In the genomic region with DNA sequence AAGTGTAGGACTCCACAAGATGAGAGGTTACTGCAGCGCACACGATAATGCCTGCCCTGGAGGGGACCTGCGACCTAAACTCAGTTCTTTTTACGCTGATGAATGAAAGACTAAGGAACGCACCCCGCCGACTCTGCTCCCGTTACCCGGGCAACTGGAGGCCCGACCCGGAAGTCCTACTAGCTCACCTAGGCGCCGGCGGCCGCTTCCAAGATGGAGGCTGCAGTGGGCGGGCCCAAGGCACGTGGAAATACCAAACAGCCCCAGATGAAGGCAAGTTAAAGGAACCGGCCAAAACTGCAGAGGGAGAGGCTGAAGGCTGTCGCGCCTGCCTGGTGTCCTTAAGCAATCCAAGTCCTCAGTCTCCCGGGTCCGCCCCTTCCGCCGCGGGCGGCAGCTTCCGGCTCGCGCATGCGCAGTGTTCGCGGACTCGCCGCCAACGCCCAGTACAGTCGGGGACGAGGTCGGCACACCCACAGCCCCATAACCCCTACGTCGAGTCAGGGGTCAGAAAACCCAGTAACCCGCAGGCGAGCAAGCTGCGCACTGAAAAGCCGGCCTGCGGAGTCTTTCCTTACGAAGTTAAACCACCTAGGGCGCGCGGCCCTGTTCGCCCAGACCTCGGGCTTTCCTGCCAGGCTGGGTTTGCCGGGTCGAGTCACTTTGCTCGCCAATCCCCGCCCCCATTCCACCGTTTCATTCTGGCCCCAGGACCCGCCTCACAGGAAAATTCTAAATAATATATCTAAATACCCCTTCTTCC, we compare ENCODE assay signal across 8 cellular contexts. TPM values are rescaled to one million over a fixed set of nuclear protein-coding genes. Genes with fewer than 3 reads are reported as not detected.
DNase-seq lines count a peak whose midpoint lies in the region; TF ChIP-seq lines count a peak whose summit lies in the region.

A gene with protein sequence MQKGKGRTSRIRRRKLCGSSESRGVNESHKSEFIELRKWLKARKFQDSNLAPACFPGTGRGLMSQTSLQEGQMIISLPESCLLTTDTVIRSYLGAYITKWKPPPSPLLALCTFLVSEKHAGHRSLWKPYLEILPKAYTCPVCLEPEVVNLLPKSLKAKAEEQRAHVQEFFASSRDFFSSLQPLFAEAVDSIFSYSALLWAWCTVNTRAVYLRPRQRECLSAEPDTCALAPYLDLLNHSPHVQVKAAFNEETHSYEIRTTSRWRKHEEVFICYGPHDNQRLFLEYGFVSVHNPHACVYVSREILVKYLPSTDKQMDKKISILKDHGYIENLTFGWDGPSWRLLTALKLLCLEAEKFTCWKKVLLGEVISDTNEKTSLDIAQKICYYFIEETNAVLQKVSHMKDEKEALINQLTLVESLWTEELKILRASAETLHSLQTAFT (minus strand): TSS at position 368 of the 763 bp plus-strand sequence. CDS start 1,638 bp downstream, outside the sequence.

- H3K9me3 Mint-ChIP-seq in activated naive CD4-positive, alpha-beta T cell treated with anti-CD3 and anti-CD28 coated beads for 36 hours: no peaks in the 10 kb centered on the region

- H3K9me3 ChIP-seq in suprapubic skin: no peaks in the 10 kb centered on the region

- H3K4me1 Mint-ChIP-seq in activated naive CD4-positive, alpha-beta T cell treated with anti-CD3 and anti-CD28 coated beads for 36 hours (ENCODE audit: low read depth): peaks cover 16% of the 10 kb centered on the region

- CTCF ChIA-PET in activated naive CD4-positive, alpha-beta T cell treated with anti-CD3 and anti-CD28 coated beads for 36 hours (lab: Charles Lee): interaction anchor here (0.8 to 1.3 kb wide), 7 partner anchors 12 to 1315 kb away, joined by 3 to 5 read pairs (median 3); no protein-coding TSS in a partner anchor

- no peak for TF ChIP-seq CTCF in HFF-Myc (IDR thresholded peaks at IDR 0.05; ENCODE audit: low read depth, low read length, missing control alignments)
- no peak for TF ChIP-seq CTCF in suprapubic skin (IDR thresholded peaks at IDR 0.05)

- peaks cover 20% of the 10 kb centered on the region for H3K36me3 ChIP-seq in suprapubic skin

- no peaks in the 10 kb centered on the region for H3K27me3 Mint-ChIP-seq in activated naive CD4-positive, alpha-beta T cell treated with anti-CD3 and anti-CD28 coated beads for 36 hours (ENCODE audit: low read depth)

- intact Hi-C loops in activated naive CD4-positive, alpha-beta T cell treated with anti-CD3 and anti-CD28 coated beads for 36 hours (cut with micrococcal nuclease): loop anchor here (1.0 to 2.0 kb wide), 5 partner anchors 9 to 96 kb away; partner anchors contain the start of genes CBR3 and DOP1B

- DNase-seq in GM03348 (ENCODE audit: low spot score) (peak; percentile 98), HFF-Myc (ENCODE audit: extremely low read depth, low read depth) (peak; percentile 85), NAMALWA (ENCODE audit: low spot score) (peak; percentile 95), SK-N-DZ (ENCODE audit: low spot score) (peak; percentile 86), germinal center (ENCODE audit: low spot score) (peak; percentile 95), nucleus accumbens (lab: John Stamatoyannopoulos, UW) (peak; percentile 63 to 98 (median 93)), suprapubic skin (ENCODE audit: low spot score in 2 of 2) (peak; percentile 94 to 95)
- DNase-seq in activated naive CD4-positive, alpha-beta T cell treated with anti-CD3 and anti-CD28 coated beads for 36 hours: peak; percentile 91

- 1% methylated on average over 26 of the region's 57 CpGs for WGBS in suprapubic skin

- peak within 1 kb of the TSS; percentile 90 for H3K27ac Mint-ChIP-seq in activated naive CD4-positive, alpha-beta T cell treated with anti-CD3 and anti-CD28 coated beads for 36 hours

- no peaks in the 10 kb centered on the region for H3K27me3 ChIP-seq in suprapubic skin

- TF ChIP-seq EP300 in suprapubic skin (IDR thresholded peaks at IDR 0.05): no peak

- peak in 1 of 2 donors; percentile 60 for TF ChIP-seq POLR2A in suprapubic skin (IDR thresholded peaks at IDR 0.05)

- H3K4me1 ChIP-seq in suprapubic skin: peaks cover 29% of the 10 kb centered on the region

- H3K4me3 ChIP-seq in HFF-Myc (replicated peaks; ENCODE audit: low read depth, low read length) (peak within 1 kb of the TSS; percentile 94), suprapubic skin (peak within 1 kb of the TSS; percentile 56)

- H3K27ac ChIP-seq in suprapubic skin: peak within 1 kb of the TSS; percentile 94

- H3K36me3 Mint-ChIP-seq in activated naive CD4-positive, alpha-beta T cell treated with anti-CD3 and anti-CD28 coated beads for 36 hours (ENCODE audit: low read depth): peaks cover 20% of the 10 kb centered on the region

- peak within 1 kb of the TSS; percentile 82 for H3K4me3 Mint-ChIP-seq in activated naive CD4-positive, alpha-beta T cell treated with anti-CD3 and anti-CD28 coated beads for 36 hours

RNA-seq across cellular contexts. Expression of the gene that starts here (rescaled TPM):
- 15.6 and 15.8 TPM in 2 replicates for polyA plus RNA-seq in SK-N-DZ (2014; cell fraction: cytosol; rRNA removed)
- polyA plus RNA-seq in SK-N-DZ (2014; cell fraction: nucleus; rRNA removed): 24.2 and 30.2 TPM in 2 replicates
- 10 to 100 TPM; 14.8 to 15.2 TPM for total RNA-seq in activated naive CD4-positive, alpha-beta T cell treated with anti-CD3 and anti-CD28 coated beads for 36 hours
- 10 to 100 TPM; 20.8 to 80.9 (median 26.5) TPM for total RNA-seq in suprapubic skin

Comparison
In these comparisons a context has a peak if more than half of its experiments do, and no peak if none do; other contexts are left out.
1. Peak in every context shown above with its lines: DNase-seq, H3K4me3 ChIP-seq and H3K27ac ChIP-seq.